In genomic region chr6:63245420-63245819, GRCh38 we compare ENCODE assay signal across 31 cellular contexts. TPM values are rescaled to one million over a fixed set of nuclear protein-coding genes. Genes with fewer than 3 reads are reported as not detected.
"Had no signal": no experiment of that assay in that cellular context is flagged by ENCODE, and none has a peak within 500 bp of the region (broad histone marks: within the 10 kb centered on the region; RNA-seq: fewer than 3 reads in every experiment).

No MANE protein-coding gene starts in this region.

- ATAC-seq: sciatic nerve; stimulated activated effector memory CD8-positive, alpha-beta T cell treated with anti-CD3 and anti-CD28 coated beads, Interleukin-12 subunit alpha, Interleukin-12 subunit beta, amount 100 ng/mL, for 72 hours had no signal

- H3K27me3 Mint-ChIP-seq: activated naive CD4-positive, alpha-beta T cell treated with anti-CD3 and anti-CD28 coated beads, Interleukin-2, amount 10 ng/mL, durations not matched to agents 7 days and 5 days; activated naive CD8-positive, alpha-beta T cell treated with anti-CD3 and anti-CD28 coated beads, Interleukin-2, amount 10 ng/mL, durations not matched to agents 7 days and 5 days; activated T-cell treated with anti-CD3 and anti-CD28 coated beads, Interleukin-2, amount 50 U/mL, for 24 hours; brain; naive B cell; progenitor cell of endocrine pancreas had no signal

- H3K36me3 Mint-ChIP-seq: activated naive CD4-positive, alpha-beta T cell treated with anti-CD3 and anti-CD28 coated beads, Interleukin-2, amount 10 ng/mL, durations not matched to agents 7 days and 5 days; activated naive CD8-positive, alpha-beta T cell treated with anti-CD3 and anti-CD28 coated beads, Interleukin-2, amount 10 ng/mL, durations not matched to agents 7 days and 5 days; brain; mesothelial cell of epicardium; naive B cell; stimulated activated effector memory CD8-positive, alpha-beta T cell treated with anti-CD3 and anti-CD28 coated beads, Interleukin-12 subunit alpha, Interleukin-12 subunit beta, amount 100 ng/mL, for 72 hours had no signal

- H3K4me1 Mint-ChIP-seq: activated naive CD4-positive, alpha-beta T cell treated with anti-CD3 and anti-CD28 coated beads, Interleukin-2, amount 10 ng/mL, durations not matched to agents 7 days and 5 days; activated naive CD8-positive, alpha-beta T cell treated with anti-CD3 and anti-CD28 coated beads, Interleukin-2, amount 10 ng/mL, durations not matched to agents 7 days and 5 days; brain; mesothelial cell of epicardium; naive B cell; stimulated activated effector memory CD8-positive, alpha-beta T cell treated with anti-CD3 and anti-CD28 coated beads, Interleukin-12 subunit alpha, Interleukin-12 subunit beta, amount 100 ng/mL, for 72 hours had no signal

- H3K4me3 Mint-ChIP-seq: activated naive CD4-positive, alpha-beta T cell treated with anti-CD3 and anti-CD28 coated beads, Interleukin-2, amount 10 ng/mL, durations not matched to agents 7 days and 5 days; activated naive CD8-positive, alpha-beta T cell treated with anti-CD3 and anti-CD28 coated beads, Interleukin-2, amount 10 ng/mL, durations not matched to agents 7 days and 5 days; activated T-cell treated with anti-CD3 and anti-CD28 coated beads, Interleukin-2, amount 50 U/mL, for 24 hours; brain; mesothelial cell of epicardium; stimulated activated effector memory CD8-positive, alpha-beta T cell treated with anti-CD3 and anti-CD28 coated beads, Interleukin-12 subunit alpha, Interleukin-12 subunit beta, amount 100 ng/mL, for 72 hours; T-helper 2 cell treated with Interferon-gamma antibody and Interleukin-4, amounts not matched to agents 5 μg/mL and 100 μg/mL, for 36 hours had no signal

- H3K9me3 Mint-ChIP-seq: activated naive CD4-positive, alpha-beta T cell treated with anti-CD3 and anti-CD28 coated beads, Interleukin-2, amount 10 ng/mL, durations not matched to agents 7 days and 5 days; activated naive CD8-positive, alpha-beta T cell treated with anti-CD3 and anti-CD28 coated beads, Interleukin-2, amount 10 ng/mL, durations not matched to agents 7 days and 5 days; activated T-cell treated with anti-CD3 and anti-CD28 coated beads, Interleukin-2, amount 50 U/mL, for 24 hours; brain; mesothelial cell of epicardium; T-helper 2 cell treated with Interferon-gamma antibody and Interleukin-4, amounts not matched to agents 5 μg/mL and 100 μg/mL, for 36 hours had no signal

- H3K4me3 ChIP-seq: ascending aorta, cardiac muscle cell, coronary artery, dorsolateral prefrontal cortex, left ventricle myocardium inferior, ovary, stomach, thyroid gland, upper lobe of left lung, vagina had no signal

- H3K9me3 ChIP-seq: ascending aorta, left ventricle myocardium inferior, ovary, stomach, thyroid gland, upper lobe of left lung, vagina had no signal

- H3K4me1 ChIP-seq: ascending aorta, left ventricle myocardium inferior, thyroid gland, upper lobe of left lung, vagina had no signal

- H3K27me3 ChIP-seq: ascending aorta, cardiac muscle cell, dorsolateral prefrontal cortex, ovary, stomach, thyroid gland, upper lobe of left lung, vagina had no signal

- H3K36me3 ChIP-seq: ascending aorta, cardiac muscle cell, left ventricle myocardium inferior, ovary, stomach, thyroid gland, upper lobe of left lung, vagina had no signal

- DNase-seq: activated CD4-positive, alpha-beta T cell treated with anti-CD3 and anti-CD28 coated beads for 4 hours; activated CD4-positive, alpha-beta T cell treated with anti-CD3 and anti-CD28 coated beads, Interleukin-2, amount 50 U/mL, for 48 hours; activated CD4-positive, CD25-positive, alpha-beta regulatory T cell; activated CD8-positive, alpha-beta memory T cell treated with anti-CD3 and anti-CD28 coated beads, Interleukin-2, amount 50 U/mL, for 4 hours; activated gamma-delta T cell; activated naive CD4-positive, alpha-beta T cell treated with anti-CD3 and anti-CD28 coated beads, Interleukin-2, amount 10 ng/mL, durations not matched to agents 7 days and 5 days; activated naive CD8-positive, alpha-beta T cell treated with anti-CD3 and anti-CD28 coated beads, Interleukin-2, amount 10 ng/mL, durations not matched to agents 7 days and 5 days; activated T-cell treated with anti-CD3 and anti-CD28 coated beads, Interleukin-2, amount 50 U/mL, for 24 hours; cerebellar nuclear complex; dorsolateral prefrontal cortex; effector memory CD4-positive, alpha-beta T cell; left ventricle myocardium inferior; naive B cell; ovary; small intestine; stimulated activated CD4-positive, alpha-beta T cell treated with anti-CD3 and anti-CD28 coated beads, Interleukin-4, amount 100 ng/mL, for 24 hours; stomach; thyroid gland; upper lobe of left lung had no signal

- FAIRE-seq: frontal cortex, islet of Langerhans, small intestine had no signal

- H3K27ac ChIP-seq: ascending aorta, cardiac muscle cell, coronary artery, dorsolateral prefrontal cortex, left ventricle myocardium inferior, ovary, stomach, thyroid gland, upper lobe of left lung, vagina had no signal

- H3K27ac Mint-ChIP-seq: activated naive CD4-positive, alpha-beta T cell treated with anti-CD3 and anti-CD28 coated beads, Interleukin-2, amount 10 ng/mL, durations not matched to agents 7 days and 5 days; activated naive CD8-positive, alpha-beta T cell treated with anti-CD3 and anti-CD28 coated beads, Interleukin-2, amount 10 ng/mL, durations not matched to agents 7 days and 5 days; activated T-cell treated with anti-CD3 and anti-CD28 coated beads, Interleukin-2, amount 50 U/mL, for 24 hours; mesothelial cell of epicardium; naive B cell; progenitor cell of endocrine pancreas; stimulated activated effector memory CD8-positive, alpha-beta T cell treated with anti-CD3 and anti-CD28 coated beads, Interleukin-12 subunit alpha, Interleukin-12 subunit beta, amount 100 ng/mL, for 72 hours; T-helper 2 cell treated with Interferon-gamma antibody and Interleukin-4, amounts not matched to agents 5 μg/mL and 100 μg/mL, for 36 hours had no signal

RNA-seq across cellular contexts. Expression of gene FKBP1C, which starts 34.2 kb away (rescaled TPM):
- total RNA-seq: ascending aorta, vagina had no signal
